ENCODE assay signal across 11 cellular contexts in genomic region chr14:26424537-26424936, GRCh38.
"Had no signal": no experiment of that assay in that cellular context is flagged by ENCODE, and none has a peak within 500 bp of the region (broad histone marks: within the 10 kb centered on the region; RNA-seq: fewer than 3 reads in every experiment).

No MANE protein-coding gene starts in this region.

- H3K4me3 ChIP-seq: GM23248, GM23338, HAP-1 had no signal

- DNase-seq: GM23248, GOT3, H7, H9, HCEC 1CT, HFFc6 had no signal

- H3K36me3 ChIP-seq: HAP-1 had no signal

- FAIRE-seq: H1, H54 had no signal

- H3K4me2 ChIP-seq: GM23338 had no signal

- ATAC-seq: GM23338, HCT116 had no signal

- H3K9me3 ChIP-seq: HAP-1 had no signal

- H3K27ac ChIP-seq: GM23248 had no signal

- H3K9ac ChIP-seq: GM23248 had no signal

- H2AFZ ChIP-seq: GM23248, GM23338 had no signal
